1 cellular context compared by ENCODE assay signal in the genomic region with DNA sequence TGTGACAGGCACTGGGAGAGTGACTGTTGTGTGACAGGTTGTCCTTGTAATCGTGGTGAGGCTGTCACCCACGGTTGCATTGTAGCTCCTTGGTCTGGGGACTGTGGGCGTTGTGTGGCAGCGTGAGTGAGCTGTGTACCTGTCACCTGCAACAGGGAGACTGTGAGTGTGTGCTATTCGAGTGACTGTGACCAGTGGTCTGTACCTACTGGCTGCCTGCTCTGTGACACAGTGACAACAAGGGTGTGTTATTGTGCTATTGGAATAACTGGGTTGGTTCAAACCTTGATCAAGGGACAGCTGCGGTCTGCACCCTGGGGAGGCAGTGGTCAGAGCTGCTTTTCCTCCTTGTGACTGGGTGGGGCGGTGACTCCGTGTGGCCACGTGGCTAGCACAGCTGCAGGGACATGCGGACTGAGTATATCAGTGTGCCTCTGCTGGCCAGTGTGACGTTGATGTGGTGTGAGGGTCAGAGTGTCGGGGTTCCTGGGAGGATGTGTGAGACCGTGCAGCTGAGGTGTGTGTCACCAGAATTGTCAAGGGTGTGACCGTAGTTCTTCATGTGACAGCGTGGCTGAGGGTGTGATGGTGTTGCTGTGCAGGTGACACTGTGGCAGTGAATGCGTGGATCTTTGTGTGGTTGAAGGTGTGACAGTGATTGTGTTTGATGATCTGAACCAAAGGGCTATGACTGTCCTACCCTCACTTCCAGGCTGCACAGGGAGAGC.
TF ChIP-seq lines count a peak whose summit lies in the region.

No MANE protein-coding gene starts in this region.

TF ChIP-seq in GM12878, 131 proteins besides CTCF, POLR2A, EP300 and RAD21 (continues in another document):
- TF ChIP-seq, protein P1, sequence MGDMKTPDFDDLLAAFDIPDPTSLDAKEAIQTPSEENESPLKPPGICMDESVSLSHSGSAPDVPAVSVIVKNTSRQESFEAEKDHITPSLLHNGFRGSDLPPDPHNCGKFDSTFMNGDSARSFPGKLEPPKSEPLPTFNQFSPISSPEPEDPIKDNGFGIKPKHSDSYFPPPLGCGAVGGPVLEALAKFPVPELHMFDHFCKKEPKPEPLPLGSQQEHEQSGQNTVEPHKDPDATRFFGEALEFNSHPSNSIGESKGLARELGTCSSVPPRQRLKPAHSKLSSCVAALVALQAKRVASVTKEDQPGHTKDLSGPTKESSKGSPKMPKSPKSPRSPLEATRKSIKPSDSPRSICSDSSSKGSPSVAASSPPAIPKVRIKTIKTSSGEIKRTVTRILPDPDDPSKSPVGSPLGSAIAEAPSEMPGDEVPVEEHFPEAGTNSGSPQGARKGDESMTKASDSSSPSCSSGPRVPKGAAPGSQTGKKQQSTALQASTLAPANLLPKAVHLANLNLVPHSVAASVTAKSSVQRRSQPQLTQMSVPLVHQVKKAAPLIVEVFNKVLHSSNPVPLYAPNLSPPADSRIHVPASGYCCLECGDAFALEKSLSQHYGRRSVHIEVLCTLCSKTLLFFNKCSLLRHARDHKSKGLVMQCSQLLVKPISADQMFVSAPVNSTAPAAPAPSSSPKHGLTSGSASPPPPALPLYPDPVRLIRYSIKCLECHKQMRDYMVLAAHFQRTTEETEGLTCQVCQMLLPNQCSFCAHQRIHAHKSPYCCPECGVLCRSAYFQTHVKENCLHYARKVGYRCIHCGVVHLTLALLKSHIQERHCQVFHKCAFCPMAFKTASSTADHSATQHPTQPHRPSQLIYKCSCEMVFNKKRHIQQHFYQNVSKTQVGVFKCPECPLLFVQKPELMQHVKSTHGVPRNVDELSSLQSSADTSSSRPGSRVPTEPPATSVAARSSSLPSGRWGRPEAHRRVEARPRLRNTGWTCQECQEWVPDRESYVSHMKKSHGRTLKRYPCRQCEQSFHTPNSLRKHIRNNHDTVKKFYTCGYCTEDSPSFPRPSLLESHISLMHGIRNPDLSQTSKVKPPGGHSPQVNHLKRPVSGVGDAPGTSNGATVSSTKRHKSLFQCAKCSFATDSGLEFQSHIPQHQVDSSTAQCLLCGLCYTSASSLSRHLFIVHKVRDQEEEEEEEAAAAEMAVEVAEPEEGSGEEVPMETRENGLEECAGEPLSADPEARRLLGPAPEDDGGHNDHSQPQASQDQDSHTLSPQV (IDR thresholded peaks at IDR 0.05): no peak
- TF ChIP-seq RAD51 (IDR thresholded peaks at IDR 0.05): peak; percentile 89
- TF ChIP-seq TCF7 (IDR thresholded peaks at IDR 0.05; ENCODE audit: borderline replicate concordance): no peak
- no peak for TF ChIP-seq TARDBP (IDR thresholded peaks at IDR 0.05; ENCODE audit: borderline replicate concordance)
- TF ChIP-seq GABPA (IDR thresholded peaks at IDR 0.05; ENCODE audit: low read depth): no peak
- no peak for TF ChIP-seq BACH1 (IDR thresholded peaks at IDR 0.05; ENCODE audit: borderline replicate concordance)
- no peak for TF ChIP-seq CREB1 (IDR thresholded peaks at IDR 0.05; ENCODE audit: low read depth)
- TF ChIP-seq SRF (IDR thresholded peaks at IDR 0.05; ENCODE audit: low read depth in 2 of 2, low read length in 2 of 2): no peak
- no peak for TF ChIP-seq RB1 (IDR thresholded peaks at IDR 0.05; ENCODE audit: borderline replicate concordance)
- TF ChIP-seq ZNF24 (IDR thresholded peaks at IDR 0.05): no peak
- TF ChIP-seq RCOR1 (conservative IDR thresholded peaks at IDR 0.05; ENCODE audit: low read depth, low read length): no peak
- no peak for TF ChIP-seq CEBPB (IDR thresholded peaks at IDR 0.05; ENCODE audit: borderline replicate concordance in 1 of 2, low read depth in 2 of 2, low read length in 2 of 2)
- TF ChIP-seq TCF3 (IDR thresholded peaks at IDR 0.05; ENCODE audit: borderline replicate concordance, insufficient read depth, low read depth, low read length): no peak
- TF ChIP-seq, protein P2, sequence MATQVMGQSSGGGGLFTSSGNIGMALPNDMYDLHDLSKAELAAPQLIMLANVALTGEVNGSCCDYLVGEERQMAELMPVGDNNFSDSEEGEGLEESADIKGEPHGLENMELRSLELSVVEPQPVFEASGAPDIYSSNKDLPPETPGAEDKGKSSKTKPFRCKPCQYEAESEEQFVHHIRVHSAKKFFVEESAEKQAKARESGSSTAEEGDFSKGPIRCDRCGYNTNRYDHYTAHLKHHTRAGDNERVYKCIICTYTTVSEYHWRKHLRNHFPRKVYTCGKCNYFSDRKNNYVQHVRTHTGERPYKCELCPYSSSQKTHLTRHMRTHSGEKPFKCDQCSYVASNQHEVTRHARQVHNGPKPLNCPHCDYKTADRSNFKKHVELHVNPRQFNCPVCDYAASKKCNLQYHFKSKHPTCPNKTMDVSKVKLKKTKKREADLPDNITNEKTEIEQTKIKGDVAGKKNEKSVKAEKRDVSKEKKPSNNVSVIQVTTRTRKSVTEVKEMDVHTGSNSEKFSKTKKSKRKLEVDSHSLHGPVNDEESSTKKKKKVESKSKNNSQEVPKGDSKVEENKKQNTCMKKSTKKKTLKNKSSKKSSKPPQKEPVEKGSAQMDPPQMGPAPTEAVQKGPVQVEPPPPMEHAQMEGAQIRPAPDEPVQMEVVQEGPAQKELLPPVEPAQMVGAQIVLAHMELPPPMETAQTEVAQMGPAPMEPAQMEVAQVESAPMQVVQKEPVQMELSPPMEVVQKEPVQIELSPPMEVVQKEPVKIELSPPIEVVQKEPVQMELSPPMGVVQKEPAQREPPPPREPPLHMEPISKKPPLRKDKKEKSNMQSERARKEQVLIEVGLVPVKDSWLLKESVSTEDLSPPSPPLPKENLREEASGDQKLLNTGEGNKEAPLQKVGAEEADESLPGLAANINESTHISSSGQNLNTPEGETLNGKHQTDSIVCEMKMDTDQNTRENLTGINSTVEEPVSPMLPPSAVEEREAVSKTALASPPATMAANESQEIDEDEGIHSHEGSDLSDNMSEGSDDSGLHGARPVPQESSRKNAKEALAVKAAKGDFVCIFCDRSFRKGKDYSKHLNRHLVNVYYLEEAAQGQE (IDR thresholded peaks at IDR 0.05; ENCODE audit: low read depth, low read length): no peak
- TF ChIP-seq ETV6 (conservative IDR thresholded peaks at IDR 0.05 in 1 of 2, IDR thresholded peaks at IDR 0.05 in 1 of 2; ENCODE audit: borderline replicate concordance in 1 of 2, low read depth in 1 of 2): no peak
- no peak for TF ChIP-seq IRF4 (IDR thresholded peaks at IDR 0.05; ENCODE audit: low read depth, low read length)
- TF ChIP-seq, protein P3, sequence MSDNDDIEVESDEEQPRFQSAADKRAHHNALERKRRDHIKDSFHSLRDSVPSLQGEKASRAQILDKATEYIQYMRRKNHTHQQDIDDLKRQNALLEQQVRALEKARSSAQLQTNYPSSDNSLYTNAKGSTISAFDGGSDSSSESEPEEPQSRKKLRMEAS (IDR thresholded peaks at IDR 0.05; ENCODE audit: low read depth, low read length): peak; percentile 78; the same call in 1 of the 2 replicates
- TF ChIP-seq, protein P4, sequence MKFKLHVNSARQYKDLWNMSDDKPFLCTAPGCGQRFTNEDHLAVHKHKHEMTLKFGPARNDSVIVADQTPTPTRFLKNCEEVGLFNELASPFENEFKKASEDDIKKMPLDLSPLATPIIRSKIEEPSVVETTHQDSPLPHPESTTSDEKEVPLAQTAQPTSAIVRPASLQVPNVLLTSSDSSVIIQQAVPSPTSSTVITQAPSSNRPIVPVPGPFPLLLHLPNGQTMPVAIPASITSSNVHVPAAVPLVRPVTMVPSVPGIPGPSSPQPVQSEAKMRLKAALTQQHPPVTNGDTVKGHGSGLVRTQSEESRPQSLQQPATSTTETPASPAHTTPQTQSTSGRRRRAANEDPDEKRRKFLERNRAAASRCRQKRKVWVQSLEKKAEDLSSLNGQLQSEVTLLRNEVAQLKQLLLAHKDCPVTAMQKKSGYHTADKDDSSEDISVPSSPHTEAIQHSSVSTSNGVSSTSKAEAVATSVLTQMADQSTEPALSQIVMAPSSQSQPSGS (IDR thresholded peaks at IDR 0.05; ENCODE audit: low read length): no peak
- no peak for TF ChIP-seq SMARCA5 (IDR thresholded peaks at IDR 0.05)
- TF ChIP-seq IKZF2 (IDR thresholded peaks at IDR 0.05): peak; percentile 20 to 23; a peak in 2 of 4 replicates
- TF ChIP-seq CREM (IDR thresholded peaks at IDR 0.05; ENCODE audit: low read depth): no peak
- TF ChIP-seq FOS (IDR thresholded peaks at IDR 0.05; ENCODE audit: borderline replicate concordance, extremely low read depth, insufficient read length): no peak
- no peak for TF ChIP-seq STAT1 (conservative IDR thresholded peaks at IDR 0.05)
- no peak for TF ChIP-seq MTA3 (IDR thresholded peaks at IDR 0.05; ENCODE audit: borderline replicate concordance, low read length)
- TF ChIP-seq, protein P5, sequence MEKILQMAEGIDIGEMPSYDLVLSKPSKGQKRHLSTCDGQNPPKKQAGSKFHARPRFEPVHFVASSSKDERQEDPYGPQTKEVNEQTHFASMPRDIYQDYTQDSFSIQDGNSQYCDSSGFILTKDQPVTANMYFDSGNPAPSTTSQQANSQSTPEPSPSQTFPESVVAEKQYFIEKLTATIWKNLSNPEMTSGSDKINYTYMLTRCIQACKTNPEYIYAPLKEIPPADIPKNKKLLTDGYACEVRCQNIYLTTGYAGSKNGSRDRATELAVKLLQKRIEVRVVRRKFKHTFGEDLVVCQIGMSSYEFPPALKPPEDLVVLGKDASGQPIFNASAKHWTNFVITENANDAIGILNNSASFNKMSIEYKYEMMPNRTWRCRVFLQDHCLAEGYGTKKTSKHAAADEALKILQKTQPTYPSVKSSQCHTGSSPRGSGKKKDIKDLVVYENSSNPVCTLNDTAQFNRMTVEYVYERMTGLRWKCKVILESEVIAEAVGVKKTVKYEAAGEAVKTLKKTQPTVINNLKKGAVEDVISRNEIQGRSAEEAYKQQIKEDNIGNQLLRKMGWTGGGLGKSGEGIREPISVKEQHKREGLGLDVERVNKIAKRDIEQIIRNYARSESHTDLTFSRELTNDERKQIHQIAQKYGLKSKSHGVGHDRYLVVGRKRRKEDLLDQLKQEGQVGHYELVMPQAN (conservative IDR thresholded peaks at IDR 0.05): no peak
- TF ChIP-seq, protein P6, sequence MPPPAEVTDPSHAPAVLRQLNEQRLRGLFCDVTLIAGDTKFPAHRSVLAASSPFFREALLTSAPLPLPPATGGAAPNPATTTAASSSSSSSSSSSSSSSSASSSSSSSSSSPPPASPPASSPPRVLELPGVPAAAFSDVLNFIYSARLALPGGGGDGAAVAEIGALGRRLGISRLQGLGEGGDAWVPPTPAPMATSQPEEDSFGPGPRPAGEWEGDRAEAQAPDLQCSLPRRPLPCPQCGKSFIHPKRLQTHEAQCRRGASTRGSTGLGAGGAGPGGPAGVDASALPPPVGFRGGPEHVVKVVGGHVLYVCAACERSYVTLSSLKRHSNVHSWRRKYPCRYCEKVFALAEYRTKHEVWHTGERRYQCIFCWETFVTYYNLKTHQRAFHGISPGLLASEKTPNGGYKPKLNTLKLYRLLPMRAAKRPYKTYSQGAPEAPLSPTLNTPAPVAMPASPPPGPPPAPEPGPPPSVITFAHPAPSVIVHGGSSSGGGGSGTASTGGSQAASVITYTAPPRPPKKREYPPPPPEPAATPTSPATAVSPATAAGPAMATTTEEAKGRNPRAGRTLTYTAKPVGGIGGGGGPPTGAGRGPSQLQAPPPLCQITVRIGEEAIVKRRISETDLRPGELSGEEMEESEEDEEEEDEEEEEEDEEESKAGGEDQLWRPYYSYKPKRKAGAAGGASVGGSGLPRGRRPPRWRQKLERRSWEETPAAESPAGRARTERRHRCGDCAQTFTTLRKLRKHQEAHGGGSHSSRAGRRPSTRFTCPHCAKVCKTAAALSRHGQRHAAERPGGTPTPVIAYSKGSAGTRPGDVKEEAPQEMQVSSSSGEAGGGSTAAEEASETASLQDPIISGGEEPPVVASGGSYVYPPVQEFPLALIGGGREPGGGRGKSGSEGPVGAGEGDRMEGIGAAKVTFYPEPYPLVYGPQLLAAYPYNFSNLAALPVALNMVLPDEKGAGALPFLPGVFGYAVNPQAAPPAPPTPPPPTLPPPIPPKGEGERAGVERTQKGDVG (CRISPR knock-in tag; IDR thresholded peaks at IDR 0.05): no peak
- TF ChIP-seq KAT2A (conservative IDR thresholded peaks at IDR 0.05; ENCODE audit: control insufficient read depth, low read depth, low read length): no peak
- no peak for TF ChIP-seq YY1 (IDR thresholded peaks at IDR 0.05; ENCODE audit: low read depth, low read length)
- TF ChIP-seq YBX1 (IDR thresholded peaks at IDR 0.05): no peak
- TF ChIP-seq, protein P7, sequence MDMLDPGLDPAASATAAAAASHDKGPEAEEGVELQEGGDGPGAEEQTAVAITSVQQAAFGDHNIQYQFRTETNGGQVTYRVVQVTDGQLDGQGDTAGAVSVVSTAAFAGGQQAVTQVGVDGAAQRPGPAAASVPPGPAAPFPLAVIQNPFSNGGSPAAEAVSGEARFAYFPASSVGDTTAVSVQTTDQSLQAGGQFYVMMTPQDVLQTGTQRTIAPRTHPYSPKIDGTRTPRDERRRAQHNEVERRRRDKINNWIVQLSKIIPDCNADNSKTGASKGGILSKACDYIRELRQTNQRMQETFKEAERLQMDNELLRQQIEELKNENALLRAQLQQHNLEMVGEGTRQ (IDR thresholded peaks at IDR 0.05; ENCODE audit: borderline replicate concordance, low read depth, low read length): peak; percentile 45; the same call in 1 of the 2 replicates
- TF ChIP-seq ESRRA (IDR thresholded peaks at IDR 0.05; ENCODE audit: low read length): no peak
- TF ChIP-seq RFX5 (IDR thresholded peaks at IDR 0.05; ENCODE audit: low read depth, low read length): no peak
- no peak for TF ChIP-seq LARP7 (IDR thresholded peaks at IDR 0.05)
- TF ChIP-seq, protein P8, sequence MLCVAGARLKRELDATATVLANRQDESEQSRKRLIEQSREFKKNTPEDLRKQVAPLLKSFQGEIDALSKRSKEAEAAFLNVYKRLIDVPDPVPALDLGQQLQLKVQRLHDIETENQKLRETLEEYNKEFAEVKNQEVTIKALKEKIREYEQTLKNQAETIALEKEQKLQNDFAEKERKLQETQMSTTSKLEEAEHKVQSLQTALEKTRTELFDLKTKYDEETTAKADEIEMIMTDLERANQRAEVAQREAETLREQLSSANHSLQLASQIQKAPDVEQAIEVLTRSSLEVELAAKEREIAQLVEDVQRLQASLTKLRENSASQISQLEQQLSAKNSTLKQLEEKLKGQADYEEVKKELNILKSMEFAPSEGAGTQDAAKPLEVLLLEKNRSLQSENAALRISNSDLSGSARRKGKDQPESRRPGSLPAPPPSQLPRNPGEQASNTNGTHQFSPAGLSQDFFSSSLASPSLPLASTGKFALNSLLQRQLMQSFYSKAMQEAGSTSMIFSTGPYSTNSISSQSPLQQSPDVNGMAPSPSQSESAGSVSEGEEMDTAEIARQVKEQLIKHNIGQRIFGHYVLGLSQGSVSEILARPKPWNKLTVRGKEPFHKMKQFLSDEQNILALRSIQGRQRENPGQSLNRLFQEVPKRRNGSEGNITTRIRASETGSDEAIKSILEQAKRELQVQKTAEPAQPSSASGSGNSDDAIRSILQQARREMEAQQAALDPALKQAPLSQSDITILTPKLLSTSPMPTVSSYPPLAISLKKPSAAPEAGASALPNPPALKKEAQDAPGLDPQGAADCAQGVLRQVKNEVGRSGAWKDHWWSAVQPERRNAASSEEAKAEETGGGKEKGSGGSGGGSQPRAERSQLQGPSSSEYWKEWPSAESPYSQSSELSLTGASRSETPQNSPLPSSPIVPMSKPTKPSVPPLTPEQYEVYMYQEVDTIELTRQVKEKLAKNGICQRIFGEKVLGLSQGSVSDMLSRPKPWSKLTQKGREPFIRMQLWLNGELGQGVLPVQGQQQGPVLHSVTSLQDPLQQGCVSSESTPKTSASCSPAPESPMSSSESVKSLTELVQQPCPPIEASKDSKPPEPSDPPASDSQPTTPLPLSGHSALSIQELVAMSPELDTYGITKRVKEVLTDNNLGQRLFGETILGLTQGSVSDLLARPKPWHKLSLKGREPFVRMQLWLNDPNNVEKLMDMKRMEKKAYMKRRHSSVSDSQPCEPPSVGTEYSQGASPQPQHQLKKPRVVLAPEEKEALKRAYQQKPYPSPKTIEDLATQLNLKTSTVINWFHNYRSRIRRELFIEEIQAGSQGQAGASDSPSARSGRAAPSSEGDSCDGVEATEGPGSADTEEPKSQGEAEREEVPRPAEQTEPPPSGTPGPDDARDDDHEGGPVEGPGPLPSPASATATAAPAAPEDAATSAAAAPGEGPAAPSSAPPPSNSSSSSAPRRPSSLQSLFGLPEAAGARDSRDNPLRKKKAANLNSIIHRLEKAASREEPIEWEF (IDR thresholded peaks at IDR 0.05; ENCODE audit: insufficient replicate concordance, low read depth, low read length): no peak
- TF ChIP-seq TBL1XR1 (IDR thresholded peaks at IDR 0.05; ENCODE audit: low read depth, low read length): no peak
